In genomic region chr15:27017168-27017809, GRCh38 we compare ENCODE assay signal across 8 cellular contexts. TPM values are rescaled to one million over a fixed set of nuclear protein-coding genes. Genes with fewer than 3 reads are reported as not detected.
DNase-seq lines count a peak whose midpoint lies in the region; ATAC-seq and TF ChIP-seq lines count a peak whose summit lies in the region.

No MANE protein-coding gene starts in this region.

- H3K4me1 Mint-ChIP-seq in T-helper 2 cell treated with Interferon-gamma antibody and Interleukin-4, amounts not matched to agents 5 μg/mL and 100 μg/mL, for 36 hours (ENCODE audit: low read depth) = no peaks in the 10 kb centered on the region

- no peak overlapping the region for H3K27ac Mint-ChIP-seq in T-helper 2 cell treated with Interferon-gamma antibody and Interleukin-4, amounts not matched to agents 5 μg/mL and 100 μg/mL, for 36 hours

- no peaks in the 10 kb centered on the region for H3K9me3 ChIP-seq in DND-41 (ENCODE audit: insufficient read depth, low read length, severe bottlenecking)
- H3K9me3 ChIP-seq in prostate gland = no peaks in the 10 kb centered on the region
- H3K9me3 ChIP-seq in gastrocnemius medialis = no peaks in the 10 kb centered on the region

- WGBS in prostate gland = 29% methylated on average over 10 of the region's 10 CpGs

- TF ChIP-seq POLR2A in prostate gland (IDR thresholded peaks at IDR 0.05) (no peak), gastrocnemius medialis (IDR thresholded peaks at IDR 0.05) (no peak)

- TF ChIP-seq CTCF in DND-41 (IDR thresholded peaks at IDR 0.05; ENCODE audit: borderline replicate concordance, extremely low read depth, low read length, poor library complexity, severe bottlenecking) (peak; percentile 80), foreskin fibroblast (IDR thresholded peaks at IDR 0.05; ENCODE audit: low read depth, low read length) (peak; percentile 97), prostate gland (IDR thresholded peaks at IDR 0.05) (peak; percentile 19 to 90 (median 81)), gastrocnemius medialis (IDR thresholded peaks at IDR 0.05 in 4 of 5, conservative IDR thresholded peaks at IDR 0.05 in 1 of 5) (no peak)

- in situ Hi-C loops in gastrocnemius medialis (cut with MboI; ENCODE audit: low sequenced_read_pairs in 4 of 4) = loop anchor here in 2 of 4 donors (10.0 to 25.0 kb wide), 2 partner anchors 58 to 105 kb away; no protein-coding TSS in a partner anchor

- no peaks in the 10 kb centered on the region for H3K27me3 Mint-ChIP-seq in T-helper 2 cell treated with Interferon-gamma antibody and Interleukin-4, amounts not matched to agents 5 μg/mL and 100 μg/mL, for 36 hours (ENCODE audit: low read depth)

- H3K36me3 ChIP-seq in DND-41 (ENCODE audit: insufficient read depth, low read length) (no peaks in the 10 kb centered on the region), prostate gland (no peaks in the 10 kb centered on the region), gastrocnemius medialis (no peaks in the 10 kb centered on the region)

- H3K79me2 ChIP-seq in DND-41 (ENCODE audit: insufficient read depth, low read length) = no peaks in the 10 kb centered on the region

- no peaks in the 10 kb centered on the region for H3K4me1 ChIP-seq in DND-41 (ENCODE audit: insufficient read depth, low read length)
- no peaks in the 10 kb centered on the region for H3K4me1 ChIP-seq in prostate gland (replicated peaks)
- H3K4me1 ChIP-seq in gastrocnemius medialis = no peaks in the 10 kb centered on the region

- H3K9me3 Mint-ChIP-seq in T-helper 2 cell treated with Interferon-gamma antibody and Interleukin-4, amounts not matched to agents 5 μg/mL and 100 μg/mL, for 36 hours = no peaks in the 10 kb centered on the region

- peak; percentile 59 for DNase-seq in DND-41
- DNase-seq in NCI-H1694 (lab: John Stamatoyannopoulos, UW) = peak; percentile 12
- peak; percentile 7 for DNase-seq in T-helper 2 cell treated with Interferon-gamma antibody and Interleukin-4, amounts not matched to agents 5 μg/mL and 100 μg/mL, for 36 hours (ENCODE audit: low spot score)
- DNase-seq in foreskin fibroblast = peak; percentile 5 to 36
- peak; percentile 68 for DNase-seq in prostate gland (ENCODE audit: low spot score)
- no peak for DNase-seq in gastrocnemius medialis

- H4K20me1 ChIP-seq in DND-41 (ENCODE audit: insufficient read depth, low read length) = no peaks in the 10 kb centered on the region

- H3K4me2 ChIP-seq in DND-41 (ENCODE audit: insufficient read depth, low read length) = no peak overlapping the region

- no peaks in the 10 kb centered on the region for H3K36me3 Mint-ChIP-seq in T-helper 2 cell treated with Interferon-gamma antibody and Interleukin-4, amounts not matched to agents 5 μg/mL and 100 μg/mL, for 36 hours (ENCODE audit: low read depth)

- no peak overlapping the region for H3K4me3 ChIP-seq in DND-41 (ENCODE audit: low read depth in 1 of 2, low read length in 2 of 2)
- no peak overlapping the region for H3K4me3 ChIP-seq in foreskin fibroblast (ENCODE audit: low read depth in 1 of 2, low read length in 2 of 2)
- no peak overlapping the region for H3K4me3 ChIP-seq in prostate gland
- no peak overlapping the region for H3K4me3 ChIP-seq in gastrocnemius medialis

- H2AFZ ChIP-seq in DND-41 (ENCODE audit: low read depth, low read length) = no peak overlapping the region

- H3K4me3 Mint-ChIP-seq in T-helper 2 cell treated with Interferon-gamma antibody and Interleukin-4, amounts not matched to agents 5 μg/mL and 100 μg/mL, for 36 hours = no peak overlapping the region

- H3K27me3 ChIP-seq in DND-41 (ENCODE audit: insufficient read depth, low read length, poor library complexity) (no peaks in the 10 kb centered on the region), prostate gland (replicated peaks; ENCODE audit: insufficient read depth) (no peaks in the 10 kb centered on the region), gastrocnemius medialis (no peaks in the 10 kb centered on the region)

- intact Hi-C loops in prostate gland (cut with DNase I) (no loop called here), gastrocnemius medialis (cut with DNase I; ENCODE audit: low total_unique reads) (no loop called here)

- H3K27ac ChIP-seq in DND-41 (ENCODE audit: low read length) (no peak overlapping the region), prostate gland (no peak overlapping the region), gastrocnemius medialis (no peak overlapping the region)

- ATAC-seq in DND-41 (ENCODE audit: insufficient read depth, low read depth) (peak; percentile 64), GM21786 (IDR thresholded peaks at IDR 0.05; ENCODE audit: unreplicated experiment) (peak; percentile 61), GM19455 (IDR thresholded peaks at IDR 0.05; ENCODE audit: unreplicated experiment) (no peak), gastrocnemius medialis (no peak)

- H3K9ac ChIP-seq in DND-41 (ENCODE audit: low read depth, low read length) = no peak overlapping the region

RNA-seq across cellular contexts. Expression of gene GABRG3, which starts 46.3 kb away (rescaled TPM):
- total RNA-seq in prostate gland (10 to 100 TPM; 15.6 to 35.4 TPM), gastrocnemius medialis (not detected)

Comparison
In these comparisons a context has a peak if more than half of its experiments do, and no peak if none do; other contexts are left out.
1. ATAC-seq: peak in DND-41 (single experiment) and GM21786 (single experiment); none in GM19455 (single experiment) and gastrocnemius medialis (0 of 2).
2. DNase-seq: peak in DND-41 (single experiment), NCI-H1694 (single experiment), T-helper 2 cell treated with Interferon-gamma antibody and Interleukin-4, amounts not matched to agents 5 μg/mL and 100 μg/mL, for 36 hours (single experiment), foreskin fibroblast (2 of 2) and prostate gland (single experiment); none in gastrocnemius medialis (0 of 2).
3. CTCF ChIP-seq: peak in DND-41 (single experiment), foreskin fibroblast (single experiment) and prostate gland (4 of 4); none in gastrocnemius medialis (0 of 5).
4. RNA of gene GABRG3, which starts 46.3 kb away (total RNA-seq): 15.6 to 35.4 TPM in prostate gland; not detected in gastrocnemius medialis; every median in the first group is over 10 times any median in the second.